Comparison of ENCODE assay signal across 19 cellular contexts in the genomic region with DNA sequence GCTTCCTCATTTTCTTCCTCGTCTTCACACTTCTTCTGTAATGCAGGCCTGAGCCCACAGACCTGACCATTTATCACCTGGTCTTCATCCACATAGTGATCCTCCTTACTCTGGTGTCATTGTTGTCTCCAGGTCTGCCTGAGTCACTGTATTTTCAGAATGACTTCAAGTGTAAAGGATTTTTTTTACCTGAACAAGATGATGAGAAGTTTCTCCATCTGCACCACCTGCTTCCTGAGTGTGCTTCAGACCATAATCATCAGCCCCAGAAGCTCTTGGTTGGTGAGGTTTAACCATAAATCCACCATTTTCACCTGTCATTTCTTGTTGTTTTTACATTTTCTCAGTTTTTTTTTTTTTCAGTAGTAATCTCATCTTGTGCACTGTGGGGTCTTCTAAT.
"Had no signal": no experiment of that assay in that cellular context is flagged by ENCODE, and none has a peak within 500 bp of the region (broad histone marks: within the 10 kb centered on the region; RNA-seq: fewer than 3 reads in every experiment).

No MANE protein-coding gene starts in this region.

- H2AFZ ChIP-seq: PC-9 had no signal

- H3K4me3 ChIP-seq: adrenal gland, PC-9 had no signal

- H3K4me2 ChIP-seq: PC-9 had no signal

- H3K9me3 ChIP-seq: adrenal gland had no signal

- H3K27ac ChIP-seq: adrenal gland, PC-9 had no signal

- H3K27ac Mint-ChIP-seq: activated CD4-positive, alpha-beta T cell treated with anti-CD3 and anti-CD28 coated beads, Interleukin-2, amount 10 ng/mL, durations not matched to agents 24 days and 14 days; activated naive CD8-positive, alpha-beta T cell; T-helper 1 cell treated with Interleukin-12 subunit alpha and Interleukin-12 subunit beta and Interleukin-4 antibody, amounts not matched to agents 30 μg/mL and 1 μg/mL, for 36 hours had no signal

- H3K27me3 Mint-ChIP-seq: activated CD4-positive, alpha-beta T cell treated with anti-CD3 and anti-CD28 coated beads, Interleukin-2, amount 10 ng/mL, durations not matched to agents 24 days and 14 days; activated naive CD8-positive, alpha-beta T cell had no signal

- H3K4me1 ChIP-seq: adrenal gland had no signal

- H3K4me3 Mint-ChIP-seq: activated CD4-positive, alpha-beta T cell treated with anti-CD3 and anti-CD28 coated beads, Interleukin-2, amount 10 ng/mL, durations not matched to agents 24 days and 14 days; activated naive CD8-positive, alpha-beta T cell; T-helper 1 cell treated with Interleukin-12 subunit alpha and Interleukin-12 subunit beta and Interleukin-4 antibody, amounts not matched to agents 30 μg/mL and 1 μg/mL, for 36 hours had no signal

- H3K36me3 ChIP-seq: adrenal gland had no signal

- DNase-seq: activated CD4-positive, alpha-beta T cell treated with anti-CD3 and anti-CD28 coated beads, Interleukin-2, amount 10 ng/mL, durations not matched to agents 24 days and 14 days; activated CD4-positive, alpha-beta T cell treated with anti-CD3 and anti-CD28 coated beads, Interleukin-2, amount 50 U/mL, for 48 hours; activated effector memory CD4-positive, alpha-beta T cell treated with Interleukin-2 at 50 U/mL for 16 hours; activated naive CD4-positive, alpha-beta T cell; activated T-cell treated with anti-CD3 and anti-CD28 coated beads for 4 hours; adrenal gland; anterior cingulate cortex; cerebellar nuclear complex; NCI-H1105 treated with DMSO at 0.1 percent for 48 hours; NCI-H1436 treated with DMSO at 0.1 percent for 48 hours; NCI-H187; NCI-H2081; NCI-H510A treated with DMSO at 0.1 percent for 48 hours; NCI-H69; PC-9; SHP77 treated with DMSO at 0.1 percent for 48 hours had no signal

- H3K36me3 Mint-ChIP-seq: activated naive CD8-positive, alpha-beta T cell had no signal

- H3K9me3 Mint-ChIP-seq: activated CD4-positive, alpha-beta T cell treated with anti-CD3 and anti-CD28 coated beads, Interleukin-2, amount 10 ng/mL, durations not matched to agents 24 days and 14 days; T-helper 1 cell treated with Interleukin-12 subunit alpha and Interleukin-12 subunit beta and Interleukin-4 antibody, amounts not matched to agents 30 μg/mL and 1 μg/mL, for 36 hours had no signal

- ATAC-seq: activated CD4-positive, CD25-positive, alpha-beta regulatory T cell treated with anti-CD3 and anti-CD28 coated beads, Interleukin-2, amount 50 U/mL, for 24 hours had no signal
